Comparison of ENCODE assay signal across 8 cellular contexts in genomic region chr11:9765320-9766101, GRCh38.
DNase-seq lines count a peak whose midpoint lies in the region; ATAC-seq and TF ChIP-seq lines count a peak whose summit lies in the region.

No MANE protein-coding gene starts in this region.

- no peak for TF ChIP-seq CTCF in BJ (IDR thresholded peaks at IDR 0.05; ENCODE audit: insufficient read depth, low read depth, low read length)
- TF ChIP-seq CTCF in coronary artery (IDR thresholded peaks at IDR 0.05) = no peak
- TF ChIP-seq CTCF in mammary epithelial cell (conservative IDR thresholded peaks at IDR 0.05 in 1 of 2, IDR thresholded peaks at IDR 0.05 in 1 of 2; ENCODE audit: extremely low read depth in 1 of 2, insufficient read depth in 1 of 2, low read depth in 1 of 2, low read length in 2 of 2) = no peak

- H3K27me3 Mint-ChIP-seq in naive B cell = no peaks in the 10 kb centered on the region

- in situ Hi-C loops in HAP-1 (cut with MboI; ENCODE audit: low sequenced_read_pairs) = loop anchor here (10.0 kb wide), 2 partner anchors 539 to 969 kb away; partner anchors contain the start of gene ADM
- in situ Hi-C loops in mammary epithelial cell (cut with MboI; ENCODE audit: low sequenced_read_pairs in 2 of 2) = loop anchor here (10.0 to 25.0 kb wide), 3 partner anchors 209 to 549 kb away; partner anchors contain the start of gene ADM (in 1 of the 2)

- H3K4me1 Mint-ChIP-seq in naive B cell = peaks cover 25 to 41% (median 40%) of the 10 kb centered on the region in 3 donors

- no TSS peak for BruUV-seq in mammary epithelial cell (replicated peaks; lab: Mats Ljungman, UMichigan)

- H3K27ac Mint-ChIP-seq in naive B cell = peak overlapping the region in 4 of 6 donors; percentile 34 to 70 (median 48)

- peak overlapping the region in 1 of 8 donors; percentile 57 for H3K4me3 Mint-ChIP-seq in naive B cell

- H3K9ac ChIP-seq in mammary epithelial cell (ENCODE audit: insufficient read depth, low read length) = no peak overlapping the region

- H2AFZ ChIP-seq in mammary epithelial cell (ENCODE audit: low read depth, low read length) = no peak overlapping the region

- H3K4me2 ChIP-seq in mammary epithelial cell (ENCODE audit: insufficient read depth, low read depth, low read length) = no peak overlapping the region

- no peaks in the 10 kb centered on the region for H3K79me2 ChIP-seq in mammary epithelial cell (ENCODE audit: insufficient read depth, low read length)

- H3K4me3 ChIP-seq in BJ (ENCODE audit: low read depth, low read length) (no peak overlapping the region), coronary artery (no peak overlapping the region), HAP-1 (no peak overlapping the region), mammary epithelial cell (replicated peaks in 1 of 3; ENCODE audit: insufficient read depth in 1 of 3, low read depth in 2 of 3, low read length in 3 of 3) (no peak overlapping the region)

- POLR2A ChIA-PET in BJ (lab: Charles Lee) = interaction anchor here (0.6 to 2.1 kb wide), 9 partner anchors 9 to 543 kb away, joined by 3 to 17 read pairs (median 3); partner anchors contain the start of gene ADM

- DNase-seq in BJ (ENCODE audit: low read depth) = peak; percentile 73
- peak; percentile 79 for DNase-seq in HS-5 (ENCODE audit: low read depth)
- no peak for DNase-seq in coronary artery (ENCODE audit: low spot score)
- DNase-seq in naive B cell = no peak
- no peak for DNase-seq in SIG-M5 treated with dmso at 0.1 percent for 504 hours (lab: John Stamatoyannopoulos, UW; ENCODE audit: unreplicated experiment)
- no peak for DNase-seq in HAP-1 (ENCODE audit: low spot score in 2 of 2)
- DNase-seq in mammary epithelial cell = no peak
- no peak for DNase-seq in activated CD4-positive, alpha-beta T cell treated with anti-CD3 and anti-CD28 coated beads for 1 hour

- dilution Hi-C loops in mammary epithelial cell (cut with HindIII; ENCODE audit: low sequenced_read_pairs) = no loop called here

- no peaks in the 10 kb centered on the region for H3K9me3 ChIP-seq in HAP-1
- H3K9me3 ChIP-seq in mammary epithelial cell (replicated peaks; ENCODE audit: insufficient read depth, low read length) = no peaks in the 10 kb centered on the region

- no peaks in the 10 kb centered on the region for H3K27me3 ChIP-seq in BJ (ENCODE audit: control insufficient read depth, insufficient read depth, low read length)
- no peaks in the 10 kb centered on the region for H3K27me3 ChIP-seq in HAP-1 (ENCODE audit: low read depth)
- no peaks in the 10 kb centered on the region for H3K27me3 ChIP-seq in mammary epithelial cell (ENCODE audit: insufficient read depth, low read length)

- 82% methylated on average over 3 of the region's 5 CpGs for WGBS in mammary epithelial cell (ENCODE audit: low coverage, missing lambda C conversion rate)

- H3K27ac ChIP-seq in coronary artery (peak overlapping the region; percentile 25 to 82), mammary epithelial cell (ENCODE audit: insufficient read depth, low read depth, low read length) (no peak overlapping the region)

- H3K36me3 ChIP-seq in BJ (ENCODE audit: control insufficient read depth, insufficient read depth, low read length) (no peaks in the 10 kb centered on the region), HAP-1 (replicated peaks) (no peaks in the 10 kb centered on the region), mammary epithelial cell (ENCODE audit: insufficient read depth, low read length) (no peaks in the 10 kb centered on the region)

- CTCF ChIA-PET in BJ (lab: Yijun Ruan, JAX) = interaction anchor here (0.6 to 1.2 kb wide), 5 partner anchors 14 to 207 kb away, joined by 3 to 4 read pairs (median 3); no protein-coding TSS in a partner anchor
- CTCF ChIA-PET in mammary epithelial cell (lab: Charles Lee; ENCODE audit: low non-redundant PET) = no interaction called here

- intact Hi-C loops in mammary epithelial cell (cut with micrococcal nuclease) = no loop called here

- no peaks in the 10 kb centered on the region for H3K36me3 Mint-ChIP-seq in naive B cell

- H3K9me3 Mint-ChIP-seq in naive B cell = no peaks in the 10 kb centered on the region

- no peaks in the 10 kb centered on the region for H4K20me1 ChIP-seq in mammary epithelial cell (ENCODE audit: insufficient read depth, low read length)

- ATAC-seq in naive B cell (ENCODE audit: low read depth in 2 of 2) = no peak

- H3K4me1 ChIP-seq in HAP-1 (peaks cover 6% of the 10 kb centered on the region), mammary epithelial cell (ENCODE audit: insufficient read depth, low read length) (peaks cover under 1% of the 10 kb centered on the region)

Comparison
In these comparisons a context has a peak if more than half of its experiments do, and no peak if none do; other contexts are left out.
1. DNase-seq: peak in BJ (single experiment) and HS-5 (single experiment); none in coronary artery (single experiment), naive B cell (single experiment), SIG-M5 treated with dmso at 0.1 percent for 504 hours (single experiment), HAP-1 (0 of 2), mammary epithelial cell (single experiment) and activated CD4-positive, alpha-beta T cell treated with anti-CD3 and anti-CD28 coated beads for 1 hour (single experiment).